ENCODE assay signal across 8 cellular contexts in genomic region chr3:198079771-198080520, GRCh38.
DNase-seq lines count a peak whose midpoint lies in the region; ATAC-seq, FAIRE-seq and TF ChIP-seq lines count a peak whose summit lies in the region.

No MANE protein-coding gene starts in this region.

- no peak overlapping the region for H3K9ac ChIP-seq in HepG2 (ENCODE audit: insufficient read depth, low read depth, low read length)

- no peak for FAIRE-seq in HepG2 (lab: Jason Lieb, UNC)

- H3K9me3 ChIP-seq in HepG2 (ENCODE audit: low read length): no peaks in the 10 kb centered on the region

- peak overlapping the region; percentile 78 for H3K4me2 ChIP-seq in HepG2 (ENCODE audit: low read depth, low read length)

- no peaks in the 10 kb centered on the region for H3K4me1 Mint-ChIP-seq in T-helper 1 cell treated with Interleukin-12 subunit alpha and Interleukin-12 subunit beta and Interleukin-4 antibody, amounts not matched to agents 30 μg/mL and 1 μg/mL, for 36 hours (ENCODE audit: low read depth)
- no peaks in the 10 kb centered on the region for H3K4me1 Mint-ChIP-seq in central memory CD8-positive, alpha-beta T cell

- H3K27me3 ChIP-seq in HepG2 (ENCODE audit: control insufficient read depth in 1 of 2, insufficient read depth in 2 of 2, low read length in 2 of 2): peaks cover 1 to 26% of the 10 kb centered on the region in 2 experiments; a peak in 4 of 5 replicates

- no peaks in the 10 kb centered on the region for H3K36me3 Mint-ChIP-seq in T-helper 1 cell treated with Interleukin-12 subunit alpha and Interleukin-12 subunit beta and Interleukin-4 antibody, amounts not matched to agents 30 μg/mL and 1 μg/mL, for 36 hours (ENCODE audit: low read depth)
- H3K36me3 Mint-ChIP-seq in central memory CD8-positive, alpha-beta T cell (ENCODE audit: insufficient read depth): no peaks in the 10 kb centered on the region

- CTCF ChIA-PET in HepG2 (lab: Yijun Ruan, JAX; ENCODE audit: low intra/inter-chr PET ratio, low total read pairs): interaction anchor here (1.1 kb wide), 1 partner anchor 174 kb away, joined by 3 read pairs; no protein-coding TSS in a partner anchor

- 28% methylated on average over 17 of the region's 47 CpGs for WGBS in HepG2 (ENCODE audit: low lambda C conversion rate)

- H3K27me3 Mint-ChIP-seq in T-helper 1 cell treated with Interleukin-12 subunit alpha and Interleukin-12 subunit beta and Interleukin-4 antibody, amounts not matched to agents 30 μg/mL and 1 μg/mL, for 36 hours (ENCODE audit: low read depth): peaks cover 64% of the 10 kb centered on the region
- H3K27me3 Mint-ChIP-seq in central memory CD8-positive, alpha-beta T cell: peaks cover 34% of the 10 kb centered on the region

- TF ChIP-seq EP300 in HepG2 (IDR thresholded peaks at IDR 0.05; ENCODE audit: low read depth in 2 of 2, low read length in 2 of 2) (no peak), HepG2 (CRISPR knock-in tag; IDR thresholded peaks at IDR 0.05; ENCODE audit: borderline replicate concordance) (no peak)

- TF ChIP-seq POLR2A in HepG2 (IDR thresholded peaks at IDR 0.05; ENCODE audit: insufficient read depth in 1 of 2, low read depth in 2 of 2, low read length in 2 of 2): no peak

- POLR2A ChIA-PET in HepG2 (lab: Yijun Ruan, JAX): no interaction called here

- DNase-seq in EL (peak; percentile 19), HepG2 (ENCODE audit: low spot score) (no peak), HT-29 (ENCODE audit: low spot score) (no peak)
- no peak for DNase-seq in central memory CD8-positive, alpha-beta T cell (ENCODE audit: low spot score in 2 of 2)
- peak; percentile 34 for DNase-seq in stimulated activated CD8-positive, alpha-beta memory T cell treated with anti-CD3 and anti-CD28 coated beads, Interleukin-12 subunit alpha, Interleukin-12 subunit beta, amount 100 ng/mL, for 4 hours (ENCODE audit: low read depth)

- H3K4me1 ChIP-seq in HepG2 (ENCODE audit: insufficient read depth, low read length): peaks cover 8% of the 10 kb centered on the region; the same call in 1 of the 2 replicates

- no peak overlapping the region for H3K27ac ChIP-seq in HepG2 (ENCODE audit: extremely low read length, insufficient read depth, low read length)

- no peak for TF ChIP-seq CTCF in HepG2 (CRISPR knock-in tag; IDR thresholded peaks at IDR 0.05)

- no peak overlapping the region for H3K27ac Mint-ChIP-seq in T-helper 1 cell treated with Interleukin-12 subunit alpha and Interleukin-12 subunit beta and Interleukin-4 antibody, amounts not matched to agents 30 μg/mL and 1 μg/mL, for 36 hours
- H3K27ac Mint-ChIP-seq in central memory CD8-positive, alpha-beta T cell (ENCODE audit: low read depth): no peak overlapping the region

- no peaks in the 10 kb centered on the region for H3K36me3 ChIP-seq in HepG2 (replicated peaks in 1 of 2; ENCODE audit: control insufficient read depth in 1 of 2, insufficient read depth in 2 of 2, low read length in 2 of 2)

- H2AFZ ChIP-seq in HepG2 (ENCODE audit: low read length): no peak overlapping the region

- H4K20me1 ChIP-seq in HepG2 (ENCODE audit: insufficient read depth, low read length): no peaks in the 10 kb centered on the region

- ATAC-seq in HG02938 (IDR thresholded peaks at IDR 0.05; ENCODE audit: unreplicated experiment) (peak; percentile 35), HepG2 (peak; percentile 53), HG02763 (IDR thresholded peaks at IDR 0.05; ENCODE audit: unreplicated experiment) (no peak)
- peak; percentile 45 for ATAC-seq in central memory CD8-positive, alpha-beta T cell (replicated peaks; ENCODE audit: extremely low read depth, poor library complexity, severe bottlenecking)

- no peak for TF ChIP-seq RAD21 in HepG2 (CRISPR knock-in tag; IDR thresholded peaks at IDR 0.05)

- H3K4me3 Mint-ChIP-seq in T-helper 1 cell treated with Interleukin-12 subunit alpha and Interleukin-12 subunit beta and Interleukin-4 antibody, amounts not matched to agents 30 μg/mL and 1 μg/mL, for 36 hours: peak overlapping the region; percentile 78
- peak overlapping the region; percentile 72 for H3K4me3 Mint-ChIP-seq in central memory CD8-positive, alpha-beta T cell

- H3K79me2 ChIP-seq in HepG2 (ENCODE audit: insufficient read depth, low read length): no peaks in the 10 kb centered on the region

- peak overlapping the region; percentile 34 to 66 (median 47); a peak in 4 of 6 replicates for H3K4me3 ChIP-seq in HepG2 (replicated peaks in 1 of 3; ENCODE audit: insufficient read depth in 1 of 3, low read depth in 2 of 3, low read length in 3 of 3)

- intact Hi-C loops in HepG2 (cut with micrococcal nuclease; ENCODE audit: unreplicated experiment): loop anchor here (10.0 kb wide), 1 partner anchor 175 kb away; no protein-coding TSS in a partner anchor

- in situ Hi-C loops in HepG2 (cut with HindIII; ENCODE audit: extremely low pct_ligation_motif_present, low pct_unique_long_range_greater_than_20kb): no loop called here

- H3K9me3 Mint-ChIP-seq in T-helper 1 cell treated with Interleukin-12 subunit alpha and Interleukin-12 subunit beta and Interleukin-4 antibody, amounts not matched to agents 30 μg/mL and 1 μg/mL, for 36 hours: peaks cover 5% of the 10 kb centered on the region
- H3K9me3 Mint-ChIP-seq in central memory CD8-positive, alpha-beta T cell: no peaks in the 10 kb centered on the region

- no TSS peak for BruUV-seq in HepG2 (replicated peaks; lab: Mats Ljungman, UMichigan)

TF ChIP-seq in HepG2, 621 proteins besides CTCF, POLR2A, EP300 and RAD21 (continues in another document):
- TF ChIP-seq ARNT (IDR thresholded peaks at IDR 0.05) (no peak), ZNF768 (CRISPR knock-in tag; IDR thresholded peaks at IDR 0.05) (no peak; the same call in 1 of the 2 replicates), MIER3 (CRISPR knock-in tag; IDR thresholded peaks at IDR 0.05; ENCODE audit: borderline replicate concordance) (no peak), ZNF883 (CRISPR knock-in tag; IDR thresholded peaks at IDR 0.05; ENCODE audit: not compliant biosample characterization) (no peak), ARID5B (CRISPR knock-in tag; IDR thresholded peaks at IDR 0.05) (no peak), JARID2 (CRISPR knock-in tag; IDR thresholded peaks at IDR 0.05; ENCODE audit: insufficient replicate concordance) (no peak), PAX8 (CRISPR knock-in tag; IDR thresholded peaks at IDR 0.05; ENCODE audit: borderline replicate concordance) (no peak), ZBTB43 (CRISPR knock-in tag; conservative IDR thresholded peaks at IDR 0.05) (no peak), RBM22 (optimal IDR thresholded peaks at IDR 0.05; ENCODE audit: low read length) (no peak), ZNF34 (CRISPR knock-in tag; IDR thresholded peaks at IDR 0.05; ENCODE audit: borderline replicate concordance) (no peak)

Comparison
In these comparisons a context has a peak if more than half of its experiments do, and no peak if none do; other contexts are left out.
1. DNase-seq: peak in EL (single experiment) and stimulated activated CD8-positive, alpha-beta memory T cell treated with anti-CD3 and anti-CD28 coated beads, Interleukin-12 subunit alpha, Interleukin-12 subunit beta, amount 100 ng/mL, for 4 hours (single experiment); none in central memory CD8-positive, alpha-beta T cell (0 of 2), HepG2 (single experiment) and HT-29 (single experiment).